Comparison of ENCODE assay signal across 8 cellular contexts in genomic region chr7:20783716-20784310, GRCh38. TPM values are rescaled to one million over a fixed set of nuclear protein-coding genes. Genes with fewer than 3 reads are reported as not detected.
DNase-seq lines count a peak whose midpoint lies in the region; ATAC-seq, FAIRE-seq and TF ChIP-seq lines count a peak whose summit lies in the region.

No MANE protein-coding gene starts in this region.

- TF ChIP-seq EP300 in HepG2 (IDR thresholded peaks at IDR 0.05; ENCODE audit: low read depth in 2 of 2, low read length in 2 of 2) (no peak), HepG2 (CRISPR knock-in tag; IDR thresholded peaks at IDR 0.05; ENCODE audit: borderline replicate concordance) (no peak)

- H3K4me1 Mint-ChIP-seq in activated naive CD8-positive, alpha-beta T cell (ENCODE audit: low read depth), result peaks cover 18% of the 10 kb centered on the region
- H3K4me1 Mint-ChIP-seq in type B pancreatic cell (ENCODE audit: unreplicated experiment), result peaks cover 11% of the 10 kb centered on the region

- H3K4me3 ChIP-seq in right lobe of liver (no peak overlapping the region), HepG2 (replicated peaks in 1 of 3; ENCODE audit: insufficient read depth in 1 of 3, low read depth in 2 of 3, low read length in 3 of 3) (no peak overlapping the region)

- POLR2A ChIA-PET in HepG2 (lab: Yijun Ruan, JAX), result no interaction called here

- H4K20me1 ChIP-seq in HepG2 (ENCODE audit: insufficient read depth, low read length), result no peaks in the 10 kb centered on the region

- H3K79me2 ChIP-seq in HepG2 (ENCODE audit: insufficient read depth, low read length), result no peaks in the 10 kb centered on the region

- ATAC-seq in right lobe of liver (peak; percentile 79 to 89 (median 86)), HepG2 (no peak)

- H3K27me3 ChIP-seq in right lobe of liver, result peaks cover 11 to 61% of the 10 kb centered on the region in 2 donors
- H3K27me3 ChIP-seq in HepG2 (ENCODE audit: control insufficient read depth in 1 of 2, insufficient read depth in 2 of 2, low read length in 2 of 2), result peaks cover 3 to 36% of the 10 kb centered on the region in 2 experiments

- H3K4me3 Mint-ChIP-seq in activated naive CD8-positive, alpha-beta T cell, result peak overlapping the region; percentile 81
- H3K4me3 Mint-ChIP-seq in type B pancreatic cell, result peak overlapping the region; percentile 90

- H2AFZ ChIP-seq in HepG2 (ENCODE audit: low read length), result no peak overlapping the region

- no TSS peak for BruUV-seq in HepG2 (replicated peaks; lab: Mats Ljungman, UMichigan)

- no peak for FAIRE-seq in HepG2 (lab: Jason Lieb, UNC)

- DNase-seq in right lobe of liver (peak in 1 of 3 donors; percentile 54), HepG2 (ENCODE audit: low spot score) (no peak), islet precursor cell (peak; percentile 82), type B pancreatic cell (ENCODE audit: extremely low spot score, unreplicated experiment) (no peak), HT-29 (ENCODE audit: low spot score) (no peak), HCEC 1CT (no peak), NCI-H187 (lab: John Stamatoyannopoulos, UW) (no peak)

- TF ChIP-seq CTCF in right lobe of liver (IDR thresholded peaks at IDR 0.05), result peak in 1 of 4 donors; percentile 9
- TF ChIP-seq CTCF in HepG2 (CRISPR knock-in tag; IDR thresholded peaks at IDR 0.05), result no peak
- TF ChIP-seq CTCF in type B pancreatic cell (conservative IDR thresholded peaks at IDR 0.05), result no peak

- 8% methylated on average over 20 of the region's 38 CpGs for WGBS in right lobe of liver (ENCODE audit: insufficient coverage, low coverage, low lambda C conversion rate, missing lambda C conversion rate)
- 85% methylated on average over 28 of the region's 38 CpGs for WGBS in HepG2 (ENCODE audit: low lambda C conversion rate)

- peaks cover 8% of the 10 kb centered on the region for H3K9me3 Mint-ChIP-seq in activated naive CD8-positive, alpha-beta T cell (ENCODE audit: low read depth)
- no peaks in the 10 kb centered on the region for H3K9me3 Mint-ChIP-seq in type B pancreatic cell

- TF ChIP-seq RAD21 in HepG2 (CRISPR knock-in tag; IDR thresholded peaks at IDR 0.05), result no peak

- no peak overlapping the region for H3K27ac Mint-ChIP-seq in activated naive CD8-positive, alpha-beta T cell
- peak overlapping the region; percentile 78 for H3K27ac Mint-ChIP-seq in type B pancreatic cell

- peaks cover 60% of the 10 kb centered on the region for H3K27me3 Mint-ChIP-seq in activated naive CD8-positive, alpha-beta T cell
- peaks cover 91% of the 10 kb centered on the region for H3K27me3 Mint-ChIP-seq in type B pancreatic cell

- H3K36me3 ChIP-seq in right lobe of liver, result no peaks in the 10 kb centered on the region
- H3K36me3 ChIP-seq in HepG2 (replicated peaks in 1 of 2; ENCODE audit: control insufficient read depth in 1 of 2, insufficient read depth in 2 of 2, low read length in 2 of 2), result no peaks in the 10 kb centered on the region

- H3K9me3 ChIP-seq in right lobe of liver (no peaks in the 10 kb centered on the region), HepG2 (ENCODE audit: low read length) (no peaks in the 10 kb centered on the region)

- intact Hi-C loops in right lobe of liver (cut with DNase I), result no loop called here
- intact Hi-C loops in HepG2 (cut with micrococcal nuclease; ENCODE audit: unreplicated experiment), result loop anchor here (10.0 kb wide), 1 partner anchor 651 kb away; no protein-coding TSS in a partner anchor

- CTCF ChIA-PET in HepG2 (lab: Yijun Ruan, JAX; ENCODE audit: low intra/inter-chr PET ratio, low total read pairs), result no interaction called here

- peaks cover 0 to 26% (median 0%) of the 10 kb centered on the region in 4 donors for H3K4me1 ChIP-seq in right lobe of liver
- H3K4me1 ChIP-seq in HepG2 (ENCODE audit: insufficient read depth, low read length), result peaks cover 21% of the 10 kb centered on the region

- H3K4me2 ChIP-seq in HepG2 (ENCODE audit: low read depth, low read length), result no peak overlapping the region

- H3K27ac ChIP-seq in right lobe of liver (no peak overlapping the region), HepG2 (ENCODE audit: extremely low read length, insufficient read depth, low read length) (no peak overlapping the region)

- in situ Hi-C loops in HepG2 (cut with HindIII; ENCODE audit: extremely low pct_ligation_motif_present, low pct_unique_long_range_greater_than_20kb), result loop anchor here (25.0 kb wide), 1 partner anchor 728 kb away; no protein-coding TSS in a partner anchor

- H3K36me3 Mint-ChIP-seq in activated naive CD8-positive, alpha-beta T cell, result peaks cover 9% of the 10 kb centered on the region
- H3K36me3 Mint-ChIP-seq in type B pancreatic cell, result peaks cover 5% of the 10 kb centered on the region

- no peak for TF ChIP-seq POLR2A in right lobe of liver (IDR thresholded peaks at IDR 0.05)
- no peak for TF ChIP-seq POLR2A in HepG2 (IDR thresholded peaks at IDR 0.05; ENCODE audit: insufficient read depth in 1 of 2, low read depth in 2 of 2, low read length in 2 of 2)

- no peak overlapping the region for H3K9ac ChIP-seq in HepG2 (ENCODE audit: insufficient read depth, low read depth, low read length)

TF ChIP-seq in HepG2, 621 proteins besides CTCF, POLR2A, EP300 and RAD21 (continues in another document):
- TF ChIP-seq SETDB1 (CRISPR knock-in tag; IDR thresholded peaks at IDR 0.05; ENCODE audit: borderline replicate concordance), result no peak
- TF ChIP-seq ZNF83 (CRISPR knock-in tag; IDR thresholded peaks at IDR 0.05; ENCODE audit: borderline replicate concordance), result no peak
- TF ChIP-seq POGK (CRISPR knock-in tag; conservative IDR thresholded peaks at IDR 0.05), result no peak
- TF ChIP-seq ARNTL (CRISPR knock-in tag; IDR thresholded peaks at IDR 0.05), result no peak
- no peak for TF ChIP-seq TGIF2 (CRISPR knock-in tag; IDR thresholded peaks at IDR 0.05)
- TF ChIP-seq HNRNPLL (IDR thresholded peaks at IDR 0.05; ENCODE audit: low read depth, low read length, poor library complexity, severe bottlenecking), result no peak
- no peak for TF ChIP-seq FOXK1 (CRISPR knock-in tag; IDR thresholded peaks at IDR 0.05; ENCODE audit: borderline replicate concordance, low read depth)
- TF ChIP-seq CREBL2 (CRISPR knock-in tag; IDR thresholded peaks at IDR 0.05; ENCODE audit: borderline replicate concordance), result no peak
- no peak for TF ChIP-seq ARHGAP35 (CRISPR knock-in tag; IDR thresholded peaks at IDR 0.05; ENCODE audit: borderline replicate concordance)
- TF ChIP-seq FOXC1 (CRISPR knock-in tag; IDR thresholded peaks at IDR 0.05; ENCODE audit: borderline replicate concordance), result no peak
- TF ChIP-seq HOXD1 (CRISPR knock-in tag; IDR thresholded peaks at IDR 0.05), result no peak

RNA-seq across cellular contexts. Expression of gene SP8, which starts 2.9 kb away (rescaled TPM):
- total RNA-seq in right lobe of liver, result not detected
- not detected in 2 replicates for total RNA-seq in HepG2 (2016; rRNA removed; fragmentation: Illumina TruSeq; extraction: Trizol)
- total RNA-seq in HepG2 (2016; cell fraction: cytosol; rRNA removed; fragmentation: Illumina TruSeq; extraction: Trizol; ENCODE audit: low read depth), result not detected in 2 replicates
- not detected in 2 replicates for total RNA-seq in HepG2 (2016; cell fraction: insoluble cytoplasmic fraction; rRNA removed; fragmentation: Illumina TruSeq; extraction: Trizol)
- not detected in 2 replicates for total RNA-seq in HepG2 (2016; cell fraction: membrane; rRNA removed; fragmentation: Illumina TruSeq; extraction: Trizol)
- total RNA-seq in HepG2 (2016; cell fraction: nucleus; rRNA removed; fragmentation: Illumina TruSeq; extraction: Trizol), result not detected in 2 replicates
- polyA plus RNA-seq in HepG2 (2011; rRNA removed), result not detected in 2 replicates
- not detected in 2 replicates for polyA plus RNA-seq in HepG2 (2011; cell fraction: cytosol; rRNA removed)
- not detected in 2 replicates for polyA plus RNA-seq in HepG2 (2011; cell fraction: nucleus; rRNA removed)
- polyA plus RNA-seq in HepG2 (2012), result not detected in 2 replicates
- polyA plus RNA-seq in HepG2 (2016; cell fraction: cytosol; fragmentation: Illumina TruSeq; extraction: Trizol; ENCODE audit: low read depth), result not detected in 2 replicates
- not detected in 2 replicates for polyA plus RNA-seq in HepG2 (2016; cell fraction: insoluble cytoplasmic fraction; fragmentation: Illumina TruSeq; extraction: Trizol; ENCODE audit: low read depth)
- polyA plus RNA-seq in HepG2 (2016; cell fraction: membrane; fragmentation: Illumina TruSeq; extraction: Trizol; ENCODE audit: low read depth), result not detected in 2 replicates
- polyA plus RNA-seq in HepG2 (2016; cell fraction: nucleus; fragmentation: Illumina TruSeq; extraction: Trizol; ENCODE audit: insufficient read depth, low read depth), result not detected in 2 replicates
- polyA minus RNA-seq in HepG2 (2011; rRNA and poly(A)+ RNA removed; ENCODE audit: low replicate concordance), result not detected in 2 replicates
- polyA minus RNA-seq in HepG2 (2011; cell fraction: cytosol; rRNA and poly(A)+ RNA removed), result not detected in 2 replicates
- polyA minus RNA-seq in HepG2 (2011; cell fraction: nucleus; rRNA and poly(A)+ RNA removed), result not detected in 2 replicates
- 2.0 and 4.3 TPM in 2 replicates for total RNA-seq in type B pancreatic cell (ENCODE audit: low replicate concordance)
- not detected in 2 replicates for total RNA-seq in HT-29 (2014; rRNA removed; shearing (Covaris generic))
